In genomic region chr13:78192721-78193120, GRCh38 we compare ENCODE assay signal across 23 cellular contexts.
DNase-seq lines count a peak whose midpoint lies in the region; ATAC-seq and TF ChIP-seq lines count a peak whose summit lies in the region.
"Had no signal": no experiment of that assay in that cellular context is flagged by ENCODE, and none has a peak within 500 bp of the region (broad histone marks: within the 10 kb centered on the region; RNA-seq: fewer than 3 reads in every experiment).

No MANE protein-coding gene starts in this region.

- no peaks in the 10 kb centered on the region for H3K36me3 ChIP-seq in mesendoderm (ENCODE audit: control insufficient read depth, insufficient read depth, low read length)
- H3K36me3 ChIP-seq: BE2C, sigmoid colon, tibial artery had no signal

- no peak overlapping the region for H3K9ac ChIP-seq in mesendoderm (ENCODE audit: low read length)
- H3K9ac ChIP-seq: parathyroid adenoma had no signal

- no CpG with 5 or more reads among the region's 1 CpG for WGBS in mesendoderm (ENCODE audit: extremely low coverage, insufficient coverage, low lambda C conversion rate)

- no peaks in the 10 kb centered on the region for H3K36me3 Mint-ChIP-seq in immature natural killer cell
- H3K36me3 Mint-ChIP-seq: mesothelial cell of epicardium; natural killer cell treated with Interleukin-12 subunit alpha and Interleukin-12 subunit beta and Interleukin-15 and Interleukin-18, amount 100 ng/mL, for 72 hours; stimulated activated effector memory CD8-positive, alpha-beta T cell treated with anti-CD3 and anti-CD28 coated beads, Interleukin-12 subunit alpha, Interleukin-12 subunit beta, amount 100 ng/mL, for 72 hours had no signal

- H3K79me2 ChIP-seq in mesendoderm (ENCODE audit: control insufficient read depth, insufficient read depth, low read length): no peaks in the 10 kb centered on the region
- H3K79me2 ChIP-seq: parathyroid adenoma had no signal

- H4K5ac ChIP-seq in mesendoderm (ENCODE audit: low read length): no peak overlapping the region

- no peaks in the 10 kb centered on the region for H3K27me3 ChIP-seq in mesendoderm (ENCODE audit: insufficient read depth, low read length, poor library complexity)
- H3K27me3 ChIP-seq: BE2C, tibial artery had no signal

- no peak for TF ChIP-seq CTCF in fibroblast of pulmonary artery (IDR thresholded peaks at IDR 0.05; ENCODE audit: low read length, missing control alignments)

- no peak overlapping the region for H3K27ac ChIP-seq in mesendoderm (ENCODE audit: low read depth, low read length)
- H3K27ac ChIP-seq: parathyroid adenoma, sigmoid colon, tibial artery had no signal

- no peak overlapping the region for H2BK5ac ChIP-seq in mesendoderm (ENCODE audit: low read length)

- no peak overlapping the region for H3K18ac ChIP-seq in mesendoderm (ENCODE audit: low read length)

- ATAC-seq in SK-N-SH treated with all-trans-retinoic acid at 6 μM for 48 hours: peak; percentile 82
- ATAC-seq: left lobe of liver; natural killer cell treated with Interleukin-12 subunit alpha and Interleukin-12 subunit beta and Interleukin-15 and Interleukin-18, amount 100 ng/mL, for 72 hours; stimulated activated effector memory CD8-positive, alpha-beta T cell treated with anti-CD3 and anti-CD28 coated beads, Interleukin-12 subunit alpha, Interleukin-12 subunit beta, amount 100 ng/mL, for 72 hours had no signal

- H3K79me1 ChIP-seq in mesendoderm (ENCODE audit: low read length): no peaks in the 10 kb centered on the region

- no peak overlapping the region for H2AK5ac ChIP-seq in mesendoderm (ENCODE audit: low read length)

- H4K8ac ChIP-seq in mesendoderm (ENCODE audit: low read depth, low read length): no peak overlapping the region

- no peak overlapping the region for H2BK15ac ChIP-seq in mesendoderm (replicated peaks; ENCODE audit: low read depth)

- H3K4me3 Mint-ChIP-seq in immature natural killer cell: no peak overlapping the region
- H3K4me3 Mint-ChIP-seq: mesothelial cell of epicardium; natural killer cell treated with Interleukin-12 subunit alpha and Interleukin-12 subunit beta and Interleukin-15 and Interleukin-18, amount 100 ng/mL, for 72 hours; stimulated activated effector memory CD8-positive, alpha-beta T cell treated with anti-CD3 and anti-CD28 coated beads, Interleukin-12 subunit alpha, Interleukin-12 subunit beta, amount 100 ng/mL, for 72 hours; T-helper 1 cell treated with Interleukin-12 subunit alpha and Interleukin-12 subunit beta and Interleukin-4 antibody, amounts not matched to agents 30 μg/mL and 1 μg/mL, for 36 hours had no signal

- peaks cover 0 to 2% (median 0%) of the 10 kb centered on the region in 6 donors for H3K9me3 Mint-ChIP-seq in immature natural killer cell
- H3K9me3 Mint-ChIP-seq: mesothelial cell of epicardium; natural killer cell treated with Interleukin-12 subunit alpha and Interleukin-12 subunit beta and Interleukin-15 and Interleukin-18, amount 100 ng/mL, for 72 hours; stimulated activated effector memory CD8-positive, alpha-beta T cell treated with anti-CD3 and anti-CD28 coated beads, Interleukin-12 subunit alpha, Interleukin-12 subunit beta, amount 100 ng/mL, for 72 hours; T-helper 1 cell treated with Interleukin-12 subunit alpha and Interleukin-12 subunit beta and Interleukin-4 antibody, amounts not matched to agents 30 μg/mL and 1 μg/mL, for 36 hours had no signal

- peaks cover 0 to 2% (median 0%) of the 10 kb centered on the region in 3 donors for H3K27me3 Mint-ChIP-seq in immature natural killer cell (ENCODE audit: low read depth in 3 of 3)
- H3K27me3 Mint-ChIP-seq: natural killer cell treated with Interleukin-12 subunit alpha and Interleukin-12 subunit beta and Interleukin-15 and Interleukin-18, amount 100 ng/mL, for 72 hours had no signal

- DNase-seq in GM04503 (ENCODE audit: low read depth) (peak; percentile 10), fibroblast of pulmonary artery (ENCODE audit: low read depth) (peak; percentile 10), stromal cell of bone marrow (ENCODE audit: low read depth) (peak; percentile 26), mesendoderm (no peak), NCI-H187 treated with DMSO at 0.1 percent for 48 hours (lab: John Stamatoyannopoulos, UW) (no peak), immature natural killer cell (no peak)
- DNase-seq: activated CD4-positive, alpha-beta T cell treated with anti-CD3 and anti-CD28 coated beads, Interleukin-2, amount 50 U/mL, for 48 hours; BE2C; central memory CD4-positive, alpha-beta T cell; COR-L47; erythroblast; glutamatergic neuron; NCI-H748 treated with DMSO at 0.1 percent for 48 hours; SHP77 treated with DMSO at 0.1 percent for 48 hours; sigmoid colon; tibial artery had no signal

- peaks cover 12% of the 10 kb centered on the region for H3K4me1 ChIP-seq in mesendoderm (ENCODE audit: control insufficient read depth, low read depth, low read length)
- H3K4me1 ChIP-seq: BE2C, parathyroid adenoma, sigmoid colon, tibial artery had no signal

- H3K23ac ChIP-seq in mesendoderm (ENCODE audit: low read length): no peak overlapping the region

- H3K56ac ChIP-seq in mesendoderm (ENCODE audit: low read length): no peak overlapping the region

- H2BK120ac ChIP-seq in mesendoderm (ENCODE audit: low read depth, low read length): no peak overlapping the region

- no peak overlapping the region for H3K27ac Mint-ChIP-seq in immature natural killer cell
- H3K27ac Mint-ChIP-seq: mesothelial cell of epicardium; natural killer cell treated with Interleukin-12 subunit alpha and Interleukin-12 subunit beta and Interleukin-15 and Interleukin-18, amount 100 ng/mL, for 72 hours; stimulated activated effector memory CD8-positive, alpha-beta T cell treated with anti-CD3 and anti-CD28 coated beads, Interleukin-12 subunit alpha, Interleukin-12 subunit beta, amount 100 ng/mL, for 72 hours; T-helper 1 cell treated with Interleukin-12 subunit alpha and Interleukin-12 subunit beta and Interleukin-4 antibody, amounts not matched to agents 30 μg/mL and 1 μg/mL, for 36 hours had no signal

- H3K4me1 Mint-ChIP-seq in immature natural killer cell: no peaks in the 10 kb centered on the region
- H3K4me1 Mint-ChIP-seq: stimulated activated effector memory CD8-positive, alpha-beta T cell treated with anti-CD3 and anti-CD28 coated beads, Interleukin-12 subunit alpha, Interleukin-12 subunit beta, amount 100 ng/mL, for 72 hours had no signal

- no peak overlapping the region for H3K4ac ChIP-seq in mesendoderm (ENCODE audit: low read depth, low read length)

- H3K4me3 ChIP-seq in fibroblast of pulmonary artery (replicated peaks; ENCODE audit: low read depth, low read length): no peak overlapping the region
- H3K4me3 ChIP-seq in mesendoderm (ENCODE audit: low read length): no peak overlapping the region
- H3K4me3 ChIP-seq: sigmoid colon, tibial artery had no signal

- no peak overlapping the region for H3K4me2 ChIP-seq in mesendoderm (ENCODE audit: low read length)

TF ChIP-seq in SK-N-SH treated with all-trans-retinoic acid at 6 μM for 48 hours, 23 proteins besides CTCF, POLR2A, EP300 and RAD21:
- TF ChIP-seq TCF4 (CRISPR knock-in tag; IDR thresholded peaks at IDR 0.05; ENCODE audit: borderline replicate concordance) (no peak), ZFP30 (CRISPR knock-in tag; IDR thresholded peaks at IDR 0.05) (no peak), OSR1 (CRISPR knock-in tag; IDR thresholded peaks at IDR 0.05) (no peak), TOX (CRISPR knock-in tag; IDR thresholded peaks at IDR 0.05; ENCODE audit: borderline replicate concordance) (no peak), ZNF565 (CRISPR knock-in tag; conservative IDR thresholded peaks at IDR 0.05; ENCODE audit: low read depth) (no peak), ZC3H10 (CRISPR knock-in tag; IDR thresholded peaks at IDR 0.05) (no peak)

Comparison
In these comparisons a context has a peak if more than half of its experiments do, and no peak if none do; other contexts are left out.
1. DNase-seq: peak in GM04503 (single experiment), fibroblast of pulmonary artery (single experiment) and stromal cell of bone marrow (single experiment); none in mesendoderm (single experiment), NCI-H187 treated with DMSO at 0.1 percent for 48 hours (single experiment) and immature natural killer cell (0 of 3).